Comparison of ENCODE assay signal across 32 cellular contexts in the genomic region with DNA sequence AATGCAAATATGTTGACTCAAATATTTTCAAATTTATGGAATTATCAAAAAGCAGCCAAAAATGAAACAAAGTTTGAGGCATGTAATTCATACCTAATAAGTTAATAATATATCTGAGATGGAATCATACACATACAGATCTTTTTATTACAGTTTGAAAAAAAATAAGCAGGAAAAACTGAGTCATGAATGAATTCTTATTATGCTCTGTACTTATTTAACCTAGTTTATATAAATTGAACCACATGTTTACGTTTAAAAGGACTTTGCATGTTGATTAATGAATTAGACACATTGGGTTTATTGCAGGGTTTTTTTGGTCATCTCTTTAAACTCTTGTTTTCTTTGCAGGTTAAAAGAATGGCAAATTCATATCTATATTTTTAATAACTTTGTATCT. TPM values are rescaled to one million over a fixed set of nuclear protein-coding genes. Genes with fewer than 3 reads are reported as not detected.
"Had no signal": no experiment of that assay in that cellular context is flagged by ENCODE, and none has a peak within 500 bp of the region (broad histone marks: within the 10 kb centered on the region; RNA-seq: fewer than 3 reads in every experiment).

No MANE protein-coding gene starts in this region.

- H3K4me3 ChIP-seq: ascending aorta, esophagus squamous epithelium, gastrocnemius medialis, heart left ventricle had no signal

- H3K4me1 ChIP-seq: ascending aorta, esophagus squamous epithelium, gastrocnemius medialis, heart left ventricle had no signal

- DNase-seq: activated CD4-positive, alpha-beta memory T cell treated with anti-CD3 and anti-CD28 coated beads for 36 hours; activated CD4-positive, alpha-beta T cell treated with anti-CD3 and anti-CD28 coated beads for 36 hours; activated CD4-positive, alpha-beta T cell treated with anti-CD3 and anti-CD28 coated beads, Interleukin-2, amount 10 ng/mL, durations not matched to agents 24 days and 14 days; activated CD4-positive, CD25-positive, alpha-beta regulatory T cell; activated CD4-positive, CD25-positive, alpha-beta regulatory T cell treated with anti-CD3 and anti-CD28 coated beads, Interleukin-2, amount 50 U/mL, for 72 hours; activated CD8-positive, alpha-beta memory T cell treated with anti-CD3 and anti-CD28 coated beads, Interleukin-2, amount 50 U/mL, for 48 hours; activated gamma-delta T cell treated with Interleukin-2 at 50 U/mL for 16 hours; activated naive CD4-positive, alpha-beta T cell treated with Interleukin-2 at 50 U/mL for 16 hours; activated naive CD8-positive, alpha-beta T cell treated with anti-CD3 and anti-CD28 coated beads, Interleukin-2, amount 10 ng/mL, durations not matched to agents 7 days and 5 days; activated T-cell treated with anti-CD3 and anti-CD28 coated beads for 4 hours; activated T-cell treated with anti-CD3 and anti-CD28 coated beads, Interleukin-2, amount 50 U/mL, for 24 hours; activated T-cell treated with anti-CD3 and anti-CD28 coated beads, Interleukin-2, amount 50 U/mL, for 72 hours; brain microvascular endothelial cell; cortex of kidney; dermis blood vessel endothelial cell; effector CD8-positive, alpha-beta T cell; esophagus squamous epithelium; foreskin fibroblast; gastrocnemius medialis; glutamatergic neuron; heart left ventricle; T-helper 2 cell had no signal

- ATAC-seq: activated CD4-positive, alpha-beta T cell treated with anti-CD3 and anti-CD28 coated beads for 36 hours; activated naive CD4-positive, alpha-beta T cell treated with anti-CD3 and anti-CD28 coated beads, Interleukin-2, amount 50 U/mL, for 72 hours; activated T-cell treated with anti-CD3 and anti-CD28 coated beads, Interleukin-2, amount 50 U/mL, for 72 hours; gastrocnemius medialis; heart left ventricle had no signal

- H3K27me3 ChIP-seq: ascending aorta, brain microvascular endothelial cell, esophagus squamous epithelium, gastrocnemius medialis, heart left ventricle had no signal

- FAIRE-seq: bronchial epithelial cell, endometrium, endothelial cell of umbilical vein had no signal

- H3K27ac ChIP-seq: ascending aorta, brain microvascular endothelial cell, epithelial cell of prostate, esophagus squamous epithelium, gastrocnemius medialis, heart left ventricle had no signal

- H3K9me3 ChIP-seq: ascending aorta, esophagus squamous epithelium, gastrocnemius medialis, heart left ventricle had no signal

RNA-seq across cellular contexts. Expression of a gene that starts 41.6 kb away (rescaled TPM):
- total RNA-seq: activated CD4-positive, alpha-beta memory T cell treated with anti-CD3 and anti-CD28 coated beads for 36 hours; activated CD4-positive, alpha-beta T cell treated with anti-CD3 and anti-CD28 coated beads for 36 hours; activated CD4-positive, alpha-beta T cell treated with anti-CD3 and anti-CD28 coated beads, Interleukin-2, amount 10 ng/mL, durations not matched to agents 24 days and 14 days; activated naive CD4-positive, alpha-beta T cell treated with anti-CD3 and anti-CD28 coated beads, Interleukin-2, amount 50 U/mL, for 72 hours; activated naive CD8-positive, alpha-beta T cell treated with anti-CD3 and anti-CD28 coated beads, Interleukin-2, amount 10 ng/mL, durations not matched to agents 7 days and 5 days; activated T-cell treated with anti-CD3 and anti-CD28 coated beads, Interleukin-2, amount 50 U/mL, for 72 hours; ascending aorta; bronchial epithelial cell; cardiac septum; cerebellum; dermis blood vessel endothelial cell; endothelial cell of umbilical vein; esophagus squamous epithelium; gastrocnemius medialis; heart left ventricle; T-helper 1 cell treated with Interleukin-12 subunit alpha and Interleukin-12 subunit beta and Interleukin-4 antibody, amounts not matched to agents 30 ng/mL and 1 ng/mL, for 36 hours had no signal
- polyA plus RNA-seq: endothelial cell of umbilical vein, esophagus, heart left ventricle had no signal
